ENCODE assay signal across 28 cellular contexts in the genomic region with DNA sequence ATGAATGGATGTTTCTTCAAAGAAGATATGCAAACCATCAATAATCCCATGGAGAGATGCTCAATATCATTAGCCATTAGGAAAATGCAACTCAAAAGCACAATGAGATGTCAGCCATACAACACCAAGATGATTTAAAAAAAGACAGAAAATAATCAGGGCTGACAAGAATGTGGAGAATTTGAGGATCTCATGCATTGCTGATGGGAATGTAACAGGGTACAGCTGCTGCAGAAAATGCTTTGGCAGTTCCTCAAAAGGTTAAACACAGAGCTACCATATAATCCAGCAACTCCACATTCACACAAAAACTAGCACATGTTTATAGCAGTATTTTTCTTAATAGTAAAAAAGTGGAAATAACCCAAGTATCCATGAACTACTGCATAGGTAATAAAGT.
"Had no signal": no experiment of that assay in that cellular context is flagged by ENCODE, and none has a peak within 500 bp of the region (broad histone marks: within the 10 kb centered on the region; RNA-seq: fewer than 3 reads in every experiment).

No MANE protein-coding gene starts in this region.

- FAIRE-seq: colon, endometrium, endothelial cell of umbilical vein, frontal cortex had no signal

- H3K27ac Mint-ChIP-seq: dendritic cell treated with granulocyte-macrophage colony-stimulating factor and Interleukin-4, amounts not matched to agents 40 ng/mL and 50 ng/mL, for 4 days; effector memory CD8-positive, alpha-beta T cell; endodermal cell had no signal

- H3K27me3 Mint-ChIP-seq: dendritic cell treated with granulocyte-macrophage colony-stimulating factor and Interleukin-4, amounts not matched to agents 40 ng/mL and 50 ng/mL, for 4 days had no signal

- H3K4me1 ChIP-seq: colonic mucosa, esophagus squamous epithelium, foreskin keratinocyte, gastrocnemius medialis, gastroesophageal sphincter, heart left ventricle had no signal

- H3K4me1 Mint-ChIP-seq: endodermal cell had no signal

- H3K4me3 Mint-ChIP-seq: dendritic cell treated with granulocyte-macrophage colony-stimulating factor and Interleukin-4, amounts not matched to agents 40 ng/mL and 50 ng/mL, for 4 days; effector memory CD8-positive, alpha-beta T cell; endodermal cell had no signal

- H2AFZ ChIP-seq: hepatocyte had no signal

- H3K27me3 ChIP-seq: colonic mucosa, dorsolateral prefrontal cortex, esophagus muscularis mucosa, esophagus squamous epithelium, gastrocnemius medialis, gastroesophageal sphincter, hepatocyte had no signal

- H3K36me3 ChIP-seq: colonic mucosa, esophagus muscularis mucosa, esophagus squamous epithelium, gastrocnemius medialis, gastroesophageal sphincter, heart left ventricle had no signal

- H3K27ac ChIP-seq: colonic mucosa, coronary artery, dorsolateral prefrontal cortex, epithelial cell of prostate, esophagus muscularis mucosa, esophagus squamous epithelium, foreskin keratinocyte, gastrocnemius medialis, gastroesophageal sphincter, heart left ventricle, hepatocyte had no signal

- H3K9me3 Mint-ChIP-seq: effector memory CD8-positive, alpha-beta T cell; endodermal cell had no signal

- H3K9me3 ChIP-seq: colonic mucosa, esophagus muscularis mucosa, esophagus squamous epithelium, gastrocnemius medialis had no signal

- ATAC-seq: effector memory CD8-positive, alpha-beta T cell; esophagus mucosa; foreskin keratinocyte; gastrocnemius medialis; gastroesophageal sphincter; heart left ventricle had no signal

- H3K4me2 ChIP-seq: hepatocyte had no signal

- H3K79me2 ChIP-seq: hepatocyte had no signal

- H3K4me3 ChIP-seq: colonic mucosa, coronary artery, dorsolateral prefrontal cortex, esophagus muscularis mucosa, esophagus squamous epithelium, gastrocnemius medialis, gastroesophageal sphincter, heart left ventricle, hepatocyte had no signal

- DNase-seq: colonic mucosa; cortex of kidney; dermis blood vessel endothelial cell; dorsolateral prefrontal cortex; effector CD4-positive, alpha-beta T cell; effector CD8-positive, alpha-beta T cell; effector memory CD4-positive, alpha-beta T cell; effector memory CD8-positive, alpha-beta T cell; endodermal cell; erythroblast; esophagus squamous epithelium; foreskin fibroblast; foreskin keratinocyte; foreskin melanocyte; gastrocnemius medialis; glutamatergic neuron; heart left ventricle had no signal
